26 cellular contexts compared by ENCODE assay signal in the genomic region with DNA sequence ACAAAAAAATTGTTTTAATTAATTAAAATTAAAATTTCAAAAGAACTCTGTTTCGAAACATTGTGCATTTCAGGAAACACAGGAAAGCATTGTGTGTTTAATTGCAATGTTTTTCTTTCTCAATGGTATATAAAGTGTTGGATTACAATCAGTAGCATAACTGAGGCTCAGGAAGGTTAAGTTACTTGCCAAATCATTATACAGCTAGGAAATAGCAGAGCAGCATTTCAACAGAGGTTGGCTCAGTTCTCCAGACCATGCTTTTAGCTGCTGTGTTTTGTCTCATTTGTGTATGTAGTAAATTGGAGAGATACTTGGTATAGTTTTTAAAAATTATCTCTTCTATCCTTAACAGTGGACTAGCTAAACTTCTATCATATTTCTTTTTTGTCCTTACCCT.
"Had no signal": no experiment of that assay in that cellular context is flagged by ENCODE, and none has a peak within 500 bp of the region (broad histone marks: within the 10 kb centered on the region; RNA-seq: fewer than 3 reads in every experiment).

No MANE protein-coding gene starts in this region.

- H3K4me1 ChIP-seq: Peyer's patch had no signal

- H3K4me3 ChIP-seq: cardiac muscle cell, Peyer's patch had no signal

- H3K27ac Mint-ChIP-seq: activated CD8-positive, alpha-beta T cell treated with anti-CD3 and anti-CD28 coated beads, Interleukin-2, amount 10 ng/mL, durations not matched to agents 7 days and 5 days; activated naive CD8-positive, alpha-beta T cell treated with anti-CD3 and anti-CD28 coated beads, Interleukin-2, amount 10 ng/mL, durations not matched to agents 7 days and 5 days; brain; T-helper 17 cell; WTC11 had no signal

- H3K27me3 Mint-ChIP-seq: activated naive CD8-positive, alpha-beta T cell treated with anti-CD3 and anti-CD28 coated beads, Interleukin-2, amount 10 ng/mL, durations not matched to agents 7 days and 5 days; brain; T-helper 17 cell had no signal

- ATAC-seq: activated CD8-positive, alpha-beta T cell treated with anti-CD3 and anti-CD28 coated beads, Interleukin-2, amount 10 ng/mL, durations not matched to agents 7 days and 5 days; T-helper 17 cell; WTC11 had no signal

- H3K4me3 Mint-ChIP-seq: activated CD8-positive, alpha-beta T cell treated with anti-CD3 and anti-CD28 coated beads, Interleukin-2, amount 10 ng/mL, durations not matched to agents 7 days and 5 days; activated naive CD8-positive, alpha-beta T cell treated with anti-CD3 and anti-CD28 coated beads, Interleukin-2, amount 10 ng/mL, durations not matched to agents 7 days and 5 days; brain; WTC11 had no signal

- DNase-seq: activated CD4-positive, alpha-beta T cell treated with anti-CD3 and anti-CD28 coated beads for 48 hours; activated CD4-positive, alpha-beta T cell treated with anti-CD3 and anti-CD28 coated beads, Interleukin-2, amount 50 U/mL, for 4 hours; activated CD4-positive, CD25-positive, alpha-beta regulatory T cell treated with anti-CD3 and anti-CD28 coated beads, Interleukin-2, amount 50 U/mL, for 72 hours; activated CD8-positive, alpha-beta memory T cell treated with anti-CD3 and anti-CD28 coated beads, Interleukin-2, amount 50 U/mL, for 48 hours; activated CD8-positive, alpha-beta T cell treated with anti-CD3 and anti-CD28 coated beads, Interleukin-2, amount 10 ng/mL, durations not matched to agents 7 days and 5 days; activated naive CD4-positive, alpha-beta T cell treated with anti-CD3 and anti-CD28 coated beads, Interleukin-2, amount 50 U/mL, for 16 hours; activated naive CD8-positive, alpha-beta T cell treated with anti-CD3 and anti-CD28 coated beads, Interleukin-2, amount 10 ng/mL, durations not matched to agents 7 days and 5 days; activated T-cell treated with anti-CD3 and anti-CD28 coated beads, Interleukin-2, amount 50 U/mL, for 1 hour; amniotic stem cell; MM.1S; NCI-H1105; NCI-H1436; NCI-H1694 treated with DMSO at 0.1 percent for 48 hours; NCI-H2029 treated with DMSO at 0.1 percent for 48 hours; NCI-H345; NCI-H510A; NCI-H526 treated with DMSO at 0.1 percent for 48 hours; NK-92 treated with Interleukin-12 subunit alpha and Interleukin-12 subunit beta, amount 100 ng/mL, for 24 hours; Peyer's patch; Right ventricle myocardium superior; T-helper 17 cell; T-helper 9 cell had no signal

- H3K27me3 ChIP-seq: cardiac muscle cell, Peyer's patch had no signal

- H3K27ac ChIP-seq: cardiac muscle cell, Peyer's patch, RWPE1 had no signal

- H3K9me3 Mint-ChIP-seq: activated naive CD8-positive, alpha-beta T cell treated with anti-CD3 and anti-CD28 coated beads, Interleukin-2, amount 10 ng/mL, durations not matched to agents 7 days and 5 days; brain; WTC11 had no signal

- H3K4me1 Mint-ChIP-seq: activated naive CD8-positive, alpha-beta T cell treated with anti-CD3 and anti-CD28 coated beads, Interleukin-2, amount 10 ng/mL, durations not matched to agents 7 days and 5 days; brain; T-helper 17 cell; WTC11 had no signal

- H3K9me3 ChIP-seq: Peyer's patch had no signal
